10 cellular contexts compared by ENCODE assay signal in genomic region chr1:248860007-248860406, GRCh38. TPM values are rescaled to one million over a fixed set of nuclear protein-coding genes. Genes with fewer than 3 reads are reported as not detected.
A peak's percentile ranks its signal among the peaks of the same experiment; 100 is the strongest.
DNase-seq lines count a peak whose midpoint lies in the region; ATAC-seq and TF ChIP-seq lines count a peak whose summit lies in the region.
"Had no signal": no experiment of that assay in that cellular context is flagged by ENCODE, and none has a peak within 500 bp of the region (broad histone marks: within the 10 kb centered on the region; RNA-seq: fewer than 3 reads in every experiment).

No MANE protein-coding gene starts in this region.

- TF ChIP-seq CTCF in OCI-LY1 (IDR thresholded peaks at IDR 0.05; ENCODE audit: low read length) (no peak), dorsolateral prefrontal cortex (IDR thresholded peaks at IDR 0.05 in 54 of 56, conservative IDR thresholded peaks at IDR 0.05 in 2 of 56; ENCODE audit: low read depth in 1 of 56, partially characterized antibody in 56 of 56) (no peak)

- H3K9ac ChIP-seq in OCI-LY1 (ENCODE audit: low read length) = peak overlapping the region; percentile 87; the same call in 1 of the 2 replicates

- no peaks in the 10 kb centered on the region for H3F3A ChIP-seq in OCI-LY1 (ENCODE audit: insufficient read depth, low read length)

- peak overlapping the region; percentile 90 for H3K4me3 Mint-ChIP-seq in T-helper 1 cell treated with Interleukin-12 subunit alpha and Interleukin-12 subunit beta and Interleukin-4 antibody, amounts not matched to agents 30 μg/mL and 1 μg/mL, for 36 hours

- no peaks in the 10 kb centered on the region for H3K9me3 ChIP-seq in OCI-LY1 (ENCODE audit: low read length)
- H3K9me3 ChIP-seq in effector memory CD4-positive, alpha-beta T cell (ENCODE audit: control insufficient read depth, low read length) = no peaks in the 10 kb centered on the region

- peaks cover 3% of the 10 kb centered on the region for H3K36me3 ChIP-seq in OCI-LY1 (ENCODE audit: insufficient read depth, low read length)
- no peaks in the 10 kb centered on the region for H3K36me3 ChIP-seq in effector memory CD4-positive, alpha-beta T cell (ENCODE audit: control insufficient read depth, insufficient read depth, low read length)

- no peaks in the 10 kb centered on the region for H3K79me2 ChIP-seq in OCI-LY1 (ENCODE audit: insufficient read depth, low read length)

- H3K27ac ChIP-seq in OCI-LY1 (ENCODE audit: low read depth, low read length, poor library complexity, severe bottlenecking) = peak overlapping the region; percentile 74
- H3K27ac ChIP-seq in dorsolateral prefrontal cortex = peak overlapping the region in 36 of 59 donors; percentile 85 to 98 (median 94)
- no peak overlapping the region for H3K27ac ChIP-seq in effector memory CD4-positive, alpha-beta T cell (ENCODE audit: insufficient read depth, low read length, poor library complexity, severe bottlenecking)

- peaks cover 10% of the 10 kb centered on the region for H3K27me3 Mint-ChIP-seq in T-helper 1 cell treated with Interleukin-12 subunit alpha and Interleukin-12 subunit beta and Interleukin-4 antibody, amounts not matched to agents 30 μg/mL and 1 μg/mL, for 36 hours (ENCODE audit: low read depth)

- peak overlapping the region; percentile 91 for H3K27ac Mint-ChIP-seq in T-helper 1 cell treated with Interleukin-12 subunit alpha and Interleukin-12 subunit beta and Interleukin-4 antibody, amounts not matched to agents 30 μg/mL and 1 μg/mL, for 36 hours

- no peak overlapping the region for H2AFZ ChIP-seq in OCI-LY1 (ENCODE audit: low read length)

- H3K4me1 Mint-ChIP-seq in T-helper 1 cell treated with Interleukin-12 subunit alpha and Interleukin-12 subunit beta and Interleukin-4 antibody, amounts not matched to agents 30 μg/mL and 1 μg/mL, for 36 hours (ENCODE audit: low read depth) = peaks cover 36% of the 10 kb centered on the region

- DNase-seq in T-helper 1 cell (no peak), dorsolateral prefrontal cortex (no peak), retina (peak; percentile 2)
- no peak for DNase-seq in effector memory CD4-positive, alpha-beta T cell
- DNase-seq in stimulated activated CD4-positive, alpha-beta T cell treated with anti-CD3 and anti-CD28 coated beads, Interleukin-4, amount 100 ng/mL, for 24 hours = no peak
- DNase-seq: activated CD8-positive, alpha-beta memory T cell treated with anti-CD3 and anti-CD28 coated beads, Interleukin-2, amount 50 U/mL, for 4 hours; stimulated activated CD4-positive, alpha-beta T cell treated with anti-CD3 and anti-CD28 coated beads, Interleukin-2, amount 100 ng/mL, for 48 hours had no signal

- no peaks in the 10 kb centered on the region for H4K20me1 ChIP-seq in OCI-LY1 (ENCODE audit: insufficient read depth, low read length)

- ATAC-seq in GM21576 (IDR thresholded peaks at IDR 0.05; ENCODE audit: unreplicated experiment) = no peak

- H3K36me3 Mint-ChIP-seq in T-helper 1 cell treated with Interleukin-12 subunit alpha and Interleukin-12 subunit beta and Interleukin-4 antibody, amounts not matched to agents 30 μg/mL and 1 μg/mL, for 36 hours (ENCODE audit: low read depth) = peaks cover 6% of the 10 kb centered on the region

- H3K27me3 ChIP-seq in OCI-LY1 (ENCODE audit: insufficient read depth, low read length) (no peaks in the 10 kb centered on the region), dorsolateral prefrontal cortex (no peaks in the 10 kb centered on the region)
- no peaks in the 10 kb centered on the region for H3K27me3 ChIP-seq in effector memory CD4-positive, alpha-beta T cell (replicated peaks; ENCODE audit: control insufficient read depth, insufficient read depth, low read length, poor library complexity, severe bottlenecking)

- H3K4me3 ChIP-seq in OCI-LY1 (ENCODE audit: low read depth, low read length, poor library complexity, severe bottlenecking) (peak overlapping the region; percentile 73), dorsolateral prefrontal cortex (peak overlapping the region in 4 of 59 donors; percentile 64 to 80 (median 75))
- H3K4me3 ChIP-seq in effector memory CD4-positive, alpha-beta T cell (ENCODE audit: insufficient read depth, low read depth, low read length, poor library complexity, severe bottlenecking) = no peak overlapping the region

- peak overlapping the region; percentile 95 for H3K4me2 ChIP-seq in OCI-LY1 (ENCODE audit: low read length)

- peaks cover 42% of the 10 kb centered on the region for H3K4me1 ChIP-seq in OCI-LY1 (ENCODE audit: insufficient read depth, low read length, severe bottlenecking)
- H3K4me1 ChIP-seq in effector memory CD4-positive, alpha-beta T cell (ENCODE audit: control insufficient read depth, insufficient read depth, low read length, poor library complexity, severe bottlenecking) = peaks cover 31% of the 10 kb centered on the region

- intact Hi-C loops in dorsolateral prefrontal cortex (cut with DNase I) = no loop called here

- no peaks in the 10 kb centered on the region for H3K9me2 ChIP-seq in OCI-LY1 (ENCODE audit: low read depth, low read length)

- H3K9me3 Mint-ChIP-seq in T-helper 1 cell treated with Interleukin-12 subunit alpha and Interleukin-12 subunit beta and Interleukin-4 antibody, amounts not matched to agents 30 μg/mL and 1 μg/mL, for 36 hours = no peaks in the 10 kb centered on the region

RNA-seq across cellular contexts. Expression of gene ZNF692, which starts 1.1 kb away (rescaled TPM):
- 100 to 1,000 TPM in 5 of 120 experiments, 10 to 100 TPM in 115; 27.9 to 117 (median 68.8) TPM for total RNA-seq in dorsolateral prefrontal cortex

RNA-seq across cellular contexts. Expression of gene ZNF672, which starts 22.0 kb away (rescaled TPM):
- total RNA-seq in dorsolateral prefrontal cortex = 10 to 100 TPM; 15.9 to 43.0 (median 23.4) TPM

RNA-seq across cellular contexts. Expression of gene SH3BP5L, which starts 34.3 kb away (rescaled TPM):
- total RNA-seq in dorsolateral prefrontal cortex = 10 to 100 TPM; 24.9 to 51.7 (median 37.5) TPM

RNA-seq across cellular contexts. Expression of gene PGBD2, which starts 46.0 kb away (rescaled TPM):
- total RNA-seq in dorsolateral prefrontal cortex = 10 to 100 TPM in 1 of 120 experiments, 1 to 10 TPM in 119; 3.2 to 11.1 (median 6.2) TPM
